30 cellular contexts compared by ENCODE assay signal in genomic region chr3:52509753-52510328, GRCh38. TPM values are rescaled to one million over a fixed set of nuclear protein-coding genes. Genes with fewer than 3 reads are reported as not detected.
A peak's percentile ranks its signal among the peaks of the same experiment; 100 is the strongest.
DNase-seq lines count a peak whose midpoint lies in the region; ATAC-seq and TF ChIP-seq lines count a peak whose summit lies in the region.
"Had no signal": no experiment of that assay in that cellular context is flagged by ENCODE, and none has a peak within 500 bp of the region (broad histone marks: within the 10 kb centered on the region; RNA-seq: fewer than 3 reads in every experiment).

No MANE protein-coding gene starts in this region.

- H3K27me3 ChIP-seq in OCI-LY1 (ENCODE audit: insufficient read depth, low read length) (peaks cover 8% of the 10 kb centered on the region), foreskin keratinocyte (no peaks in the 10 kb centered on the region), dorsolateral prefrontal cortex (no peaks in the 10 kb centered on the region), mammary epithelial cell (ENCODE audit: insufficient read depth, low read length) (no peaks in the 10 kb centered on the region)
- H3K27me3 ChIP-seq: colonic mucosa, left lung, right atrium auricular region had no signal

- BruUV-seq in mammary epithelial cell (replicated peaks; lab: Mats Ljungman, UMichigan), result no TSS peak

- TF ChIP-seq CTCF in GM12872 (IDR thresholded peaks at IDR 0.05; ENCODE audit: insufficient read depth, low read depth, low read length), result peak; percentile 19; the same call in 1 of the 3 replicates
- peak; percentile 60 for TF ChIP-seq CTCF in OCI-LY1 (IDR thresholded peaks at IDR 0.05; ENCODE audit: low read length)
- peak; percentile 19 for TF ChIP-seq CTCF in foreskin keratinocyte (conservative IDR thresholded peaks at IDR 0.05)
- no peak for TF ChIP-seq CTCF in dorsolateral prefrontal cortex (IDR thresholded peaks at IDR 0.05 in 54 of 56, conservative IDR thresholded peaks at IDR 0.05 in 2 of 56; ENCODE audit: low read depth in 1 of 56, partially characterized antibody in 56 of 56)
- TF ChIP-seq CTCF in mammary epithelial cell (conservative IDR thresholded peaks at IDR 0.05 in 1 of 2, IDR thresholded peaks at IDR 0.05 in 1 of 2; ENCODE audit: extremely low read depth in 1 of 2, insufficient read depth in 1 of 2, low read depth in 1 of 2, low read length in 2 of 2), result peak in 1 of 2 donors; percentile 15

- H3K4me2 ChIP-seq in OCI-LY1 (ENCODE audit: low read length) (no peak overlapping the region), mammary epithelial cell (ENCODE audit: insufficient read depth, low read depth, low read length) (no peak overlapping the region)
- H3K4me2 ChIP-seq: KMS-11, smooth muscle cell had no signal

- H3K36me3 ChIP-seq in OCI-LY1 (ENCODE audit: insufficient read depth, low read length), result no peaks in the 10 kb centered on the region
- no peaks in the 10 kb centered on the region for H3K36me3 ChIP-seq in mammary epithelial cell (ENCODE audit: insufficient read depth, low read length)
- H3K36me3 ChIP-seq: colonic mucosa, neutrophil, right atrium auricular region had no signal

- no peaks in the 10 kb centered on the region for H3F3A ChIP-seq in OCI-LY1 (ENCODE audit: insufficient read depth, low read length)

- H3K27ac ChIP-seq in OCI-LY1 (ENCODE audit: low read depth, low read length, poor library complexity, severe bottlenecking), result no peak overlapping the region
- no peak overlapping the region for H3K27ac ChIP-seq in foreskin keratinocyte
- H3K27ac ChIP-seq in dorsolateral prefrontal cortex, result no peak overlapping the region
- no peak overlapping the region for H3K27ac ChIP-seq in mammary epithelial cell (ENCODE audit: insufficient read depth, low read depth, low read length)
- H3K27ac ChIP-seq: colonic mucosa, KMS-11, left lung, neutrophil, right atrium auricular region had no signal

- H3K9ac ChIP-seq in OCI-LY1 (ENCODE audit: low read length) (no peak overlapping the region), mammary epithelial cell (ENCODE audit: insufficient read depth, low read length) (no peak overlapping the region)
- H3K9ac ChIP-seq: KMS-11 had no signal

- ATAC-seq in foreskin keratinocyte, result no peak
- ATAC-seq: activated naive CD8-positive, alpha-beta T cell treated with anti-CD3 and anti-CD28 coated beads, Interleukin-2, amount 50 U/mL, for 24 hours; effector memory CD8-positive, alpha-beta T cell; left lung had no signal

- H3K79me2 ChIP-seq in OCI-LY1 (ENCODE audit: insufficient read depth, low read length) (no peaks in the 10 kb centered on the region), mammary epithelial cell (ENCODE audit: insufficient read depth, low read length) (no peaks in the 10 kb centered on the region)

- WGBS in mammary epithelial cell (ENCODE audit: low coverage, missing lambda C conversion rate), result 46% methylated on average over 8 of the region's 12 CpGs

- H3K4me3 ChIP-seq in OCI-LY1 (ENCODE audit: low read depth, low read length, poor library complexity, severe bottlenecking) (no peak overlapping the region), dorsolateral prefrontal cortex (no peak overlapping the region), mammary epithelial cell (replicated peaks in 1 of 3; ENCODE audit: insufficient read depth in 1 of 3, low read depth in 2 of 3, low read length in 3 of 3) (no peak overlapping the region)
- H3K4me3 ChIP-seq: colonic mucosa, left lung, right atrium auricular region, smooth muscle cell had no signal

- CTCF ChIA-PET in mammary epithelial cell (lab: Charles Lee; ENCODE audit: low non-redundant PET), result no interaction called here

- in situ Hi-C loops in mammary epithelial cell (cut with MboI; ENCODE audit: low sequenced_read_pairs in 2 of 2), result no loop called here

- H3K9me3 ChIP-seq in OCI-LY1 (ENCODE audit: low read length) (no peaks in the 10 kb centered on the region), mammary epithelial cell (replicated peaks; ENCODE audit: insufficient read depth, low read length) (no peaks in the 10 kb centered on the region)
- H3K9me3 ChIP-seq: colonic mucosa, left lung, neutrophil, right atrium auricular region had no signal

- no peaks in the 10 kb centered on the region for H3K4me1 ChIP-seq in OCI-LY1 (ENCODE audit: insufficient read depth, low read length, severe bottlenecking)
- H3K4me1 ChIP-seq in foreskin keratinocyte, result no peaks in the 10 kb centered on the region
- H3K4me1 ChIP-seq in mammary epithelial cell (ENCODE audit: insufficient read depth, low read length), result no peaks in the 10 kb centered on the region
- H3K4me1 ChIP-seq: colonic mucosa, left lung, right atrium auricular region had no signal

- no peak overlapping the region for H2AFZ ChIP-seq in OCI-LY1 (ENCODE audit: low read length)
- no peak overlapping the region for H2AFZ ChIP-seq in mammary epithelial cell (ENCODE audit: low read depth, low read length)

- H4K20me1 ChIP-seq in OCI-LY1 (ENCODE audit: insufficient read depth, low read length) (no peaks in the 10 kb centered on the region), mammary epithelial cell (ENCODE audit: insufficient read depth, low read length) (no peaks in the 10 kb centered on the region)

- intact Hi-C loops in dorsolateral prefrontal cortex (cut with DNase I), result no loop called here
- intact Hi-C loops in mammary epithelial cell (cut with micrococcal nuclease), result no loop called here

- dilution Hi-C loops in mammary epithelial cell (cut with HindIII; ENCODE audit: low sequenced_read_pairs), result no loop called here

- DNase-seq in 8988T, result peak; percentile 81
- DNase-seq in foreskin keratinocyte, result no peak
- no peak for DNase-seq in dorsolateral prefrontal cortex
- DNase-seq in dedifferentiated amniotic fluid mesenchymal stem cell (ENCODE audit: extremely low spot score), result no peak
- no peak for DNase-seq in mammary epithelial cell
- DNase-seq: activated CD4-positive, alpha-beta T cell treated with anti-CD3 and anti-CD28 coated beads, Interleukin-2, amount 50 U/mL, for 1 hour; activated CD4-positive, CD25-positive, alpha-beta regulatory T cell; activated gamma-delta T cell treated with Interleukin-2 at 50 U/mL for 16 hours; activated naive CD8-positive, alpha-beta T cell treated with anti-CD3 and anti-CD28 coated beads, Interleukin-2, amount 50 U/mL, for 24 hours; activated T-cell treated with anti-CD3 and anti-CD28 coated beads, Interleukin-2, amount 50 U/mL, for 24 hours; CD4-positive, alpha-beta memory T cell; colonic mucosa; effector memory CD8-positive, alpha-beta T cell; left lung; NCI-H1417; NCI-H2029; NCI-H446 treated with DMSO at 0.1 percent for 48 hours; NCI-H82; OCI-M1; posterior cingulate gyrus; stimulated activated CD4-positive, alpha-beta T cell treated with anti-CD3 and anti-CD28 coated beads, Interleukin-1b, Interleukin-23, amount 100 ng/mL, for 48 hours; stimulated activated naive CD4-positive, alpha-beta T cell treated with Interleukin-2 at 50 U/mL for 16 hours had no signal

- no peaks in the 10 kb centered on the region for H3K9me2 ChIP-seq in OCI-LY1 (ENCODE audit: low read depth, low read length)

RNA-seq across cellular contexts. Expression of gene STAB1, which starts 14.7 kb away (rescaled TPM):
- total RNA-seq in foreskin keratinocyte (not detected in 2 replicates), dorsolateral prefrontal cortex (100 to 1,000 TPM in 4 of 120 experiments, 10 to 100 TPM in 113, 1 to 10 TPM in 3; 7.9 to 229 (median 32.7) TPM), mammary epithelial cell (under 1 TPM in 1 of 2 donors, not detected in 1; 0.17 TPM)
- polyA plus RNA-seq in foreskin keratinocyte (0.01 and 0.08 TPM in 2 replicates), mammary epithelial cell (0.02 TPM)
- polyA minus RNA-seq in mammary epithelial cell, result not detected
- total RNA-seq: SK-MEL-5 had no signal
- polyA plus RNA-seq: CD4-positive, alpha-beta memory T cell had no signal

RNA-seq across cellular contexts. Expression of gene NT5DC2, which starts 23.8 kb away (rescaled TPM):
- total RNA-seq in foreskin keratinocyte, result 121 and 127 TPM in 2 replicates
- 170 and 177 TPM in 2 replicates for polyA plus RNA-seq in foreskin keratinocyte
- 10 to 100 TPM; 10.8 to 61.6 (median 20.5) TPM for total RNA-seq in dorsolateral prefrontal cortex
- total RNA-seq in mammary epithelial cell, result 10 to 100 TPM; 36.7 to 73.0 TPM
- polyA plus RNA-seq in mammary epithelial cell, result 88.7 TPM
- polyA minus RNA-seq in mammary epithelial cell, result 300 TPM

RNA-seq across cellular contexts. Expression of gene UQCC5, which starts 26.6 kb away (rescaled TPM):
- total RNA-seq in foreskin keratinocyte (13.0 and 19.3 TPM in 2 replicates), dorsolateral prefrontal cortex (10 to 100 TPM in 77 of 120 experiments, 1 to 10 TPM in 43; 4.8 to 19.1 (median 10.9) TPM), mammary epithelial cell (10 to 100 TPM in 1 of 2 donors, 1 to 10 TPM in 1; 1.8 to 27.7 TPM)
- polyA plus RNA-seq in foreskin keratinocyte (31.4 and 34.2 TPM in 2 replicates), mammary epithelial cell (23.1 TPM)
- polyA minus RNA-seq in mammary epithelial cell, result 3.2 TPM

RNA-seq across cellular contexts. Expression of gene NISCH, which starts 54.4 kb away (rescaled TPM):
- 40.3 and 52.9 TPM in 2 replicates for total RNA-seq in foreskin keratinocyte
- polyA plus RNA-seq in foreskin keratinocyte, result 20.9 and 23.9 TPM in 2 replicates
- total RNA-seq in dorsolateral prefrontal cortex, result 100 to 1,000 TPM; 146 to 372 (median 259) TPM
- 100 to 1,000 TPM in 1 of 2 donors, 10 to 100 TPM in 1; 79.7 to 123 TPM for total RNA-seq in mammary epithelial cell
- polyA plus RNA-seq in mammary epithelial cell, result 43.9 TPM
- polyA minus RNA-seq in mammary epithelial cell, result 103 TPM

RNA-seq across cellular contexts. Expression of gene TNNC1, which starts 56.0 kb away (rescaled TPM):
- total RNA-seq in foreskin keratinocyte, result not detected in 2 replicates
- 0.19 TPM in 2 replicates for polyA plus RNA-seq in foreskin keratinocyte
- 1 to 10 TPM in 33 of 120 experiments, under 1 TPM in 16, not detected in 71; 0.62 to 2.9 (median 1.2) TPM for total RNA-seq in dorsolateral prefrontal cortex
- total RNA-seq in mammary epithelial cell, result under 1 TPM; 0.33 to 0.85 TPM
- polyA plus RNA-seq in mammary epithelial cell, result 0.15 TPM
- polyA minus RNA-seq in mammary epithelial cell, result not detected
- total RNA-seq: mesenteric fat pad had no signal

Comparison
In these comparisons a context has a peak if more than half of its experiments do, and no peak if none do; other contexts are left out.
1. CTCF ChIP-seq: peak in GM12872 (single experiment), OCI-LY1 (single experiment) and foreskin keratinocyte (single experiment); none in dorsolateral prefrontal cortex (0 of 56).